Comparison of ENCODE assay signal across 8 cellular contexts in genomic region chr7:134431805-134432204, GRCh38. TPM values are rescaled to one million over a fixed set of nuclear protein-coding genes. Genes with fewer than 3 reads are reported as not detected.
DNase-seq lines count a peak whose midpoint lies in the region; ATAC-seq and TF ChIP-seq lines count a peak whose summit lies in the region.

No MANE protein-coding gene starts in this region.

- POLR2A ChIA-PET in activated CD4-positive, alpha-beta T cell treated with anti-CD3 and anti-CD28 coated beads for 36 hours (lab: Charles Lee) = interaction anchor here (0.5 to 1.0 kb wide), 2 partner anchors 25 to 725 kb away, joined by 3 to 4 read pairs; no protein-coding TSS in a partner anchor

- TF ChIP-seq CTCF in gastroesophageal sphincter (IDR thresholded peaks at IDR 0.05) = no peak

- no peak for TF ChIP-seq POLR2A in gastroesophageal sphincter (IDR thresholded peaks at IDR 0.05)

- no peak for DNase-seq in activated CD4-positive, alpha-beta T cell treated with anti-CD3 and anti-CD28 coated beads for 36 hours
- DNase-seq in activated CD4-positive, alpha-beta T cell treated with anti-CD3 and anti-CD28 coated beads for 1 hour = no peak
- DNase-seq in T-helper 17 cell (no peak), neuronal stem cell (ENCODE audit: low spot score) (no peak)
- DNase-seq in stimulated activated naive B cell treated with anti-CD40 and anti-IgM and Interleukin-4, amounts not matched to agents 10 μg/mL and 1 μg/mL and 100 μg/mL, for 72 hours = no peak
- no peak for DNase-seq in central memory CD4-positive, alpha-beta T cell

- H2BK5ac ChIP-seq in neuronal stem cell (ENCODE audit: low read length) = no peak overlapping the region

- H3K27me3 ChIP-seq in gastroesophageal sphincter (no peaks in the 10 kb centered on the region), neuronal stem cell (ENCODE audit: control insufficient read depth in 3 of 3, insufficient read depth in 3 of 3, low read depth in 1 of 3, low read length in 3 of 3) (peaks cover 0 to 4% (median 0%) of the 10 kb centered on the region in 3 experiments)

- H3K23ac ChIP-seq in neuronal stem cell (ENCODE audit: low read depth, low read length, poor library complexity) = no peak overlapping the region

- H3K27me3 Mint-ChIP-seq in activated CD4-positive, alpha-beta T cell treated with anti-CD3 and anti-CD28 coated beads for 36 hours = peaks cover 2% of the 10 kb centered on the region
- peaks cover 5% of the 10 kb centered on the region for H3K27me3 Mint-ChIP-seq in T-helper 17 cell
- no peaks in the 10 kb centered on the region for H3K27me3 Mint-ChIP-seq in stimulated activated naive B cell treated with anti-CD40 and anti-IgM and Interleukin-4, amounts not matched to agents 10 μg/mL and 1 μg/mL and 100 μg/mL, for 72 hours

- H3K14ac ChIP-seq in neuronal stem cell (ENCODE audit: low read length) = no peak overlapping the region

- no peak for TF ChIP-seq EP300 in gastroesophageal sphincter (IDR thresholded peaks at IDR 0.05)

- H3K4me1 Mint-ChIP-seq in activated CD4-positive, alpha-beta T cell treated with anti-CD3 and anti-CD28 coated beads for 36 hours = peaks cover 10% of the 10 kb centered on the region
- H3K4me1 Mint-ChIP-seq in T-helper 17 cell = peaks cover 11% of the 10 kb centered on the region
- H3K4me1 Mint-ChIP-seq in stimulated activated naive B cell treated with anti-CD40 and anti-IgM and Interleukin-4, amounts not matched to agents 10 μg/mL and 1 μg/mL and 100 μg/mL, for 72 hours = peaks cover 13 to 21% of the 10 kb centered on the region in 2 donors

- ATAC-seq in activated CD4-positive, alpha-beta T cell treated with anti-CD3 and anti-CD28 coated beads for 36 hours = no peak
- no peak for ATAC-seq in T-helper 17 cell
- no peak for ATAC-seq in gastroesophageal sphincter
- ATAC-seq in stimulated activated naive B cell treated with anti-CD40 and anti-IgM and Interleukin-4, amounts not matched to agents 10 μg/mL and 1 μg/mL and 100 μg/mL, for 72 hours (replicated peaks) = no peak
- ATAC-seq in GM21529 (IDR thresholded peaks at IDR 0.05; ENCODE audit: unreplicated experiment) = no peak

- H2AK5ac ChIP-seq in neuronal stem cell (ENCODE audit: low read depth, low read length) = no peak overlapping the region

- CTCF ChIA-PET in activated CD4-positive, alpha-beta T cell treated with anti-CD3 and anti-CD28 coated beads for 36 hours (lab: Charles Lee) = interaction anchor here (0.9 to 2.5 kb wide), 26 partner anchors 8 to 554 kb away, joined by 3 to 37 read pairs (median 5); partner anchors contain the start of genes AGBL3, AKR1B1, AKR1B15 and SLC35B4

- no peak overlapping the region for H2BK120ac ChIP-seq in neuronal stem cell (ENCODE audit: low read depth, low read length)

- no peaks in the 10 kb centered on the region for H3K79me1 ChIP-seq in neuronal stem cell (ENCODE audit: low read depth, low read length)

- H3K9me3 Mint-ChIP-seq in activated CD4-positive, alpha-beta T cell treated with anti-CD3 and anti-CD28 coated beads for 36 hours (ENCODE audit: low read depth) = peaks cover 4% of the 10 kb centered on the region
- H3K9me3 Mint-ChIP-seq in stimulated activated naive B cell treated with anti-CD40 and anti-IgM and Interleukin-4, amounts not matched to agents 10 μg/mL and 1 μg/mL and 100 μg/mL, for 72 hours = no peaks in the 10 kb centered on the region

- H3K9me3 ChIP-seq in T-helper 17 cell (ENCODE audit: control insufficient read depth, low read length, poor library complexity, severe bottlenecking) (no peaks in the 10 kb centered on the region), gastroesophageal sphincter (no peaks in the 10 kb centered on the region), neuronal stem cell (replicated peaks in 1 of 2; ENCODE audit: control insufficient read depth in 2 of 2, insufficient read depth in 1 of 2, low read depth in 1 of 2, low read length in 2 of 2) (no peaks in the 10 kb centered on the region)

- peak overlapping the region; percentile 40 for H3K27ac Mint-ChIP-seq in activated CD4-positive, alpha-beta T cell treated with anti-CD3 and anti-CD28 coated beads for 36 hours
- peak overlapping the region; percentile 85 for H3K27ac Mint-ChIP-seq in T-helper 17 cell
- H3K27ac Mint-ChIP-seq in stimulated activated naive B cell treated with anti-CD40 and anti-IgM and Interleukin-4, amounts not matched to agents 10 μg/mL and 1 μg/mL and 100 μg/mL, for 72 hours = peak overlapping the region; percentile 28

- no peak overlapping the region for H3K9ac ChIP-seq in neuronal stem cell (ENCODE audit: low read depth, low read length, poor library complexity)

- H2AFZ ChIP-seq in neuronal stem cell (ENCODE audit: low read length) = no peak overlapping the region

- H3K4me3 ChIP-seq in gastroesophageal sphincter = peak overlapping the region; percentile 25 to 43
- H3K4me3 ChIP-seq in neuronal stem cell (ENCODE audit: low read length in 2 of 2) = no peak overlapping the region

- WGBS in gastroesophageal sphincter (ENCODE audit: low coverage in 1 of 2), 2 donors = 48 to 66% methylated on average over 8 to 12 of the region's 12 CpGs
- WGBS in neuronal stem cell (ENCODE audit: extremely low coverage in 2 of 2, insufficient read length in 2 of 2, insufficient replicate concordance in 1 of 2), 2 donors = no CpG with 5 or more reads among the region's 12 CpGs

- H3K4me2 ChIP-seq in neuronal stem cell (ENCODE audit: insufficient read depth, low read length, poor library complexity, severe bottlenecking) = no peak overlapping the region

- no peak overlapping the region for H2BK12ac ChIP-seq in neuronal stem cell (ENCODE audit: low read length)

- no peak overlapping the region for H3K4ac ChIP-seq in neuronal stem cell (ENCODE audit: low read length)

- H3K36me3 Mint-ChIP-seq in activated CD4-positive, alpha-beta T cell treated with anti-CD3 and anti-CD28 coated beads for 36 hours (ENCODE audit: low read depth) = no peaks in the 10 kb centered on the region
- peaks cover 3% of the 10 kb centered on the region for H3K36me3 Mint-ChIP-seq in T-helper 17 cell (ENCODE audit: low read depth)
- H3K36me3 Mint-ChIP-seq in stimulated activated naive B cell treated with anti-CD40 and anti-IgM and Interleukin-4, amounts not matched to agents 10 μg/mL and 1 μg/mL and 100 μg/mL, for 72 hours = no peaks in the 10 kb centered on the region

- no peak overlapping the region for H2BK15ac ChIP-seq in neuronal stem cell (ENCODE audit: low read length)

- no peaks in the 10 kb centered on the region for H3K36me3 ChIP-seq in gastroesophageal sphincter
- no peaks in the 10 kb centered on the region for H3K36me3 ChIP-seq in neuronal stem cell (replicated peaks in 1 of 2; ENCODE audit: control insufficient read depth in 2 of 2, insufficient read depth in 2 of 2, low read length in 2 of 2)

- peak overlapping the region in 3 of 4 donors; percentile 82 to 85 (median 84) for H3K27ac ChIP-seq in gastroesophageal sphincter
- no peak overlapping the region for H3K27ac ChIP-seq in neuronal stem cell (replicated peaks; ENCODE audit: low read length)

- intact Hi-C loops in activated CD4-positive, alpha-beta T cell treated with anti-CD3 and anti-CD28 coated beads for 36 hours (cut with DNase I, micrococcal nuclease) = loop anchor here (1.0 kb wide), 6 partner anchors 27 to 522 kb away; partner anchors contain the start of genes AKR1B1 (in 2 of the 2) and SLC35B4 (in 1 of the 2)

- H4K91ac ChIP-seq in neuronal stem cell (ENCODE audit: low read depth, low read length, poor library complexity) = no peak overlapping the region

- peak overlapping the region; percentile 69 for H3K4me3 Mint-ChIP-seq in activated CD4-positive, alpha-beta T cell treated with anti-CD3 and anti-CD28 coated beads for 36 hours
- peak overlapping the region; percentile 91 for H3K4me3 Mint-ChIP-seq in T-helper 17 cell
- peak overlapping the region; percentile 47 to 88 for H3K4me3 Mint-ChIP-seq in stimulated activated naive B cell treated with anti-CD40 and anti-IgM and Interleukin-4, amounts not matched to agents 10 μg/mL and 1 μg/mL and 100 μg/mL, for 72 hours

- no peak overlapping the region for H3K18ac ChIP-seq in neuronal stem cell (ENCODE audit: low read length)

- H3K4me1 ChIP-seq in gastroesophageal sphincter = peaks cover 0 to 15% (median 0%) of the 10 kb centered on the region in 3 donors
- peaks cover 1 to 3% of the 10 kb centered on the region in 2 donors for H3K4me1 ChIP-seq in neuronal stem cell (ENCODE audit: control insufficient read depth in 2 of 2, insufficient read depth in 1 of 2, low read depth in 1 of 2, low read length in 2 of 2)

- H4K8ac ChIP-seq in neuronal stem cell (ENCODE audit: low read depth, low read length) = no peak overlapping the region

RNA-seq across cellular contexts. Expression of gene AKR1B1, which starts 27.1 kb away (rescaled TPM):
- total RNA-seq in activated CD4-positive, alpha-beta T cell treated with anti-CD3 and anti-CD28 coated beads for 36 hours = 100 to 1,000 TPM in 1 of 2 experiments, 10 to 100 TPM in 1; 88.1 to 120 TPM
- total RNA-seq in T-helper 17 cell (10 to 100 TPM; 48.4 to 60.1 TPM), gastroesophageal sphincter (10 to 100 TPM; 34.1 to 55.2 (median 41.1) TPM)
- polyA plus RNA-seq in neuronal stem cell (2013, experiment 1 of 2) = 127 TPM
- polyA plus RNA-seq in neuronal stem cell (2013, experiment 2 of 2) = 127 TPM

Comparison
In these comparisons a context has a peak if more than half of its experiments do, and no peak if none do; other contexts are left out.
1. H3K27ac Mint-ChIP-seq: peak in every context shown above with its lines; median percentile 85 in T-helper 17 cell; 40 in activated CD4-positive, alpha-beta T cell treated with anti-CD3 and anti-CD28 coated beads for 36 hours; 28 in stimulated activated naive B cell treated with anti-CD40 and anti-IgM and Interleukin-4, amounts not matched to agents 10 μg/mL and 1 μg/mL and 100 μg/mL, for 72 hours.
2. H3K4me3 ChIP-seq: peak in gastroesophageal sphincter (2 of 2); none in neuronal stem cell (0 of 2).
3. Peak in every context shown above with its lines, with median percentiles within 50 percentile points of each other: H3K4me3 Mint-ChIP-seq.